Comparison of ENCODE assay signal across 8 cellular contexts in genomic region chr12:79933580-79934264, GRCh38. TPM values are rescaled to one million over a fixed set of nuclear protein-coding genes. Genes with fewer than 3 reads are reported as not detected.
DNase-seq lines count a peak whose midpoint lies in the region; ATAC-seq, FAIRE-seq and TF ChIP-seq lines count a peak whose summit lies in the region.

No MANE protein-coding gene starts in this region.

- peak overlapping the region; percentile 96 for H3K27ac Mint-ChIP-seq in activated CD4-positive, alpha-beta T cell treated with anti-CD3 and anti-CD28 coated beads for 36 hours
- H3K27ac Mint-ChIP-seq in T-helper 17 cell (peak overlapping the region; percentile 97), naive B cell (peak overlapping the region; percentile 86 to 99 (median 99))

- no peaks in the 10 kb centered on the region for H3K9me3 ChIP-seq in T-helper 17 cell (ENCODE audit: control insufficient read depth, low read length, poor library complexity, severe bottlenecking)

- H3K27ac ChIP-seq in epithelial cell of prostate, result peak overlapping the region; percentile 78

- DNase-seq in activated CD4-positive, alpha-beta T cell treated with anti-CD3 and anti-CD28 coated beads for 36 hours, result peak; percentile 32
- no peak for DNase-seq in activated CD4-positive, alpha-beta T cell treated with anti-CD3 and anti-CD28 coated beads for 1 hour
- DNase-seq in T-helper 17 cell (no peak), epithelial cell of prostate (ENCODE audit: low read depth, low spot score) (no peak), naive B cell (peak; percentile 37), GM12892 (ENCODE audit: insufficient read length) (no peak), H4 (ENCODE audit: low spot score) (no peak)

- ATAC-seq in activated CD4-positive, alpha-beta T cell treated with anti-CD3 and anti-CD28 coated beads for 36 hours, result no peak
- ATAC-seq in HG03159 (IDR thresholded peaks at IDR 0.05; ENCODE audit: unreplicated experiment), result peak; percentile 17
- ATAC-seq in T-helper 17 cell, result no peak
- no peak for ATAC-seq in naive B cell (ENCODE audit: low read depth in 2 of 2)

- no peaks in the 10 kb centered on the region for H3K27me3 Mint-ChIP-seq in activated CD4-positive, alpha-beta T cell treated with anti-CD3 and anti-CD28 coated beads for 36 hours
- no peaks in the 10 kb centered on the region for H3K27me3 Mint-ChIP-seq in T-helper 17 cell
- no peaks in the 10 kb centered on the region for H3K27me3 Mint-ChIP-seq in naive B cell

- H3K4me1 Mint-ChIP-seq in activated CD4-positive, alpha-beta T cell treated with anti-CD3 and anti-CD28 coated beads for 36 hours, result peaks cover 43% of the 10 kb centered on the region
- peaks cover 48% of the 10 kb centered on the region for H3K4me1 Mint-ChIP-seq in T-helper 17 cell
- H3K4me1 Mint-ChIP-seq in naive B cell, result peaks cover 44 to 56% (median 47%) of the 10 kb centered on the region in 3 donors

- TF ChIP-seq POLR2A in GM12892 (IDR thresholded peaks at IDR 0.05; ENCODE audit: low read depth, low read length), result no peak

- CTCF ChIA-PET in activated CD4-positive, alpha-beta T cell treated with anti-CD3 and anti-CD28 coated beads for 36 hours (lab: Charles Lee), result interaction anchor here (1.4 kb wide), 1 partner anchor 9 kb away, joined by 5 read pairs; no protein-coding TSS in a partner anchor

- H3K9me3 Mint-ChIP-seq in activated CD4-positive, alpha-beta T cell treated with anti-CD3 and anti-CD28 coated beads for 36 hours (ENCODE audit: low read depth), result no peaks in the 10 kb centered on the region
- no peaks in the 10 kb centered on the region for H3K9me3 Mint-ChIP-seq in naive B cell

- peaks cover 5% of the 10 kb centered on the region for H3K36me3 Mint-ChIP-seq in activated CD4-positive, alpha-beta T cell treated with anti-CD3 and anti-CD28 coated beads for 36 hours (ENCODE audit: low read depth)
- peaks cover 9% of the 10 kb centered on the region for H3K36me3 Mint-ChIP-seq in T-helper 17 cell (ENCODE audit: low read depth)
- H3K36me3 Mint-ChIP-seq in naive B cell, result peaks cover 0 to 6% of the 10 kb centered on the region in 2 donors

- POLR2A ChIA-PET in activated CD4-positive, alpha-beta T cell treated with anti-CD3 and anti-CD28 coated beads for 36 hours (lab: Charles Lee), result no interaction called here

- intact Hi-C loops in activated CD4-positive, alpha-beta T cell treated with anti-CD3 and anti-CD28 coated beads for 36 hours (cut with DNase I, micrococcal nuclease), result loop anchor here (2.0 to 5.0 kb wide), 3 partner anchors 47 to 253 kb away; partner anchors contain the start of gene PAWR (in 1 of the 2)

- FAIRE-seq in GM12892 (lab: Jason Lieb, UNC), result no peak

- peak overlapping the region; percentile 95 for H3K4me3 Mint-ChIP-seq in activated CD4-positive, alpha-beta T cell treated with anti-CD3 and anti-CD28 coated beads for 36 hours
- H3K4me3 Mint-ChIP-seq in T-helper 17 cell (peak overlapping the region; percentile 99), naive B cell (peak overlapping the region; percentile 88 to 99 (median 98))

RNA-seq across cellular contexts. Expression of gene PPP1R12A, which starts 1.2 kb away (rescaled TPM):
- 100 to 1,000 TPM in 1 of 2 experiments, 10 to 100 TPM in 1; 72.2 to 134 TPM for total RNA-seq in activated CD4-positive, alpha-beta T cell treated with anti-CD3 and anti-CD28 coated beads for 36 hours
- total RNA-seq in T-helper 17 cell, result 100 to 1,000 TPM; 110 to 118 TPM
- polyA plus RNA-seq in naive B cell (ENCODE audit: low read depth in 6 of 6), result 100 to 1,000 TPM in 4 of 6 donors, 10 to 100 TPM in 2; 52.8 to 151 (median 107) TPM
- 59.9 TPM for polyA plus RNA-seq in GM12892 (2012; ENCODE audit: missing spikeins)
- 31.8 and 41.8 TPM in 2 replicates for total RNA-seq in H4 (2014; rRNA removed; shearing (Covaris generic))

Comparison
In these comparisons a context has a peak if more than half of its experiments do, and no peak if none do; other contexts are left out.
1. DNase-seq: peak in activated CD4-positive, alpha-beta T cell treated with anti-CD3 and anti-CD28 coated beads for 36 hours (single experiment) and naive B cell (single experiment); none in activated CD4-positive, alpha-beta T cell treated with anti-CD3 and anti-CD28 coated beads for 1 hour (single experiment), T-helper 17 cell (0 of 3), epithelial cell of prostate (single experiment), GM12892 (single experiment) and H4 (single experiment).
2. Peak in every context shown above with its lines, with median percentiles within 50 percentile points of each other: H3K27ac Mint-ChIP-seq and H3K4me3 Mint-ChIP-seq.